19 cellular contexts compared by ENCODE assay signal in the genomic region with DNA sequence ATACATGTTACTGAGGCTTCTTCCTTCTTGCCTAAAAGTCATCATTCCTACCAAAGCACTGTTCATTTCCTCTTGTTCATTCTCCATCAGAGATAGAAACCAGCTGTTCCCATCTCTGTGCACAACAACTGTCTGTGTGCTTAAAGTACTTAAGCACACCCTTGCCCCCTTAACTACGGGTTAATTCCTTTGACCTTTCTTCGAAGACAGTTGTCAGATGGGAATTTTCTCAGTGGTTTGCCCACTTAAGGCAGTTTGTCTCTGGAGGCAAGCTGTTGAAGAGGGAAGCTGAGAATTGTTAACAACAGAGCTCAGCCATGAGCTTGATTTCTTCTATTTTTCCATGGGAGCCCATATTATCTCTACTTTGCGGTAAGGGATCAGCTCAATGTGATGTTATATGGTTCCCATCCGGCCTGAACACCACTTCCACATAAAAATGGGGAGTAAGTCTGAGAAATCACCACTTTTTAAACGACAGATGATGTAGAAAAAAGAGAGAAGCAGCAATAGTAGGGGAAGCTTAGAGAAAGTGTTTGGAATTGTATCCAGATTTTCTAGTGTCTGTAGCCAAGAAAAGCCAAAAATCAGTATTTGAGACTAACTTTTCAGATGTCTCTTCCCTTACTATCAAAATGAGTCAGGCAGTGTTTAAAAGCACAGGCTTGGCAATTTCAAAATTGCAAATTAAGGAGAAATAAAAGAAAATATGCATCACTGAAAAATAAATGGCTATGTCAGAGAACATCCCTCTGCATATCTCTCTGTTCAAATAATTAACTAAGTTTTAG.
DNase-seq lines count a peak whose midpoint lies in the region; ATAC-seq and TF ChIP-seq lines count a peak whose summit lies in the region.
"Had no signal": no experiment of that assay in that cellular context is flagged by ENCODE, and none has a peak within 500 bp of the region (broad histone marks: within the 10 kb centered on the region; RNA-seq: fewer than 3 reads in every experiment).

No MANE protein-coding gene starts in this region.

- in situ Hi-C loops in HAP-1 (cut with MboI; ENCODE audit: low sequenced_read_pairs): no loop called here

- H3K9me3 Mint-ChIP-seq in activated naive CD8-positive, alpha-beta T cell treated with anti-CD3 and anti-CD28 coated beads, Interleukin-2, amount 50 U/mL, for 24 hours: no peaks in the 10 kb centered on the region
- H3K9me3 Mint-ChIP-seq: activated naive CD4-positive, alpha-beta T cell treated with anti-CD3 and anti-CD28 coated beads, Interleukin-2, amount 10 ng/mL, durations not matched to agents 7 days and 5 days; memory B cell; stimulated activated memory B cell treated with anti-CD40 and anti-IgM and Interleukin-4, amounts not matched to agents 10 μg/mL and 1 μg/mL and 100 μg/mL, for 72 hours had no signal

- H3K27ac ChIP-seq in sigmoid colon (peak overlapping the region in 3 of 4 donors; percentile 7 to 47 (median 41)), coronary artery (peak overlapping the region in 1 of 2 donors; percentile 54)
- H3K27ac ChIP-seq: body of pancreas, epithelial cell of prostate, tibial artery had no signal

- ATAC-seq in activated naive CD8-positive, alpha-beta T cell treated with anti-CD3 and anti-CD28 coated beads, Interleukin-2, amount 50 U/mL, for 24 hours: no peak
- ATAC-seq: body of pancreas; GM12878; Panc1; stimulated activated memory B cell treated with anti-CD40 and anti-IgM and Interleukin-4, amounts not matched to agents 10 μg/mL and 1 μg/mL and 100 μg/mL, for 72 hours had no signal

- 58 to 70% methylated on average over 5 of the region's 5 CpGs for WGBS in sigmoid colon, 2 donors

- H3K4me1 Mint-ChIP-seq in activated naive CD8-positive, alpha-beta T cell treated with anti-CD3 and anti-CD28 coated beads, Interleukin-2, amount 50 U/mL, for 24 hours: no peaks in the 10 kb centered on the region
- H3K4me1 Mint-ChIP-seq: activated naive CD4-positive, alpha-beta T cell treated with anti-CD3 and anti-CD28 coated beads, Interleukin-2, amount 10 ng/mL, durations not matched to agents 7 days and 5 days; memory B cell; stimulated activated memory B cell treated with anti-CD40 and anti-IgM and Interleukin-4, amounts not matched to agents 10 μg/mL and 1 μg/mL and 100 μg/mL, for 72 hours had no signal

- intact Hi-C loops in sigmoid colon (cut with DNase I): no loop called here

- no peaks in the 10 kb centered on the region for H3K27me3 Mint-ChIP-seq in activated naive CD8-positive, alpha-beta T cell treated with anti-CD3 and anti-CD28 coated beads, Interleukin-2, amount 50 U/mL, for 24 hours
- H3K27me3 Mint-ChIP-seq: activated naive CD4-positive, alpha-beta T cell treated with anti-CD3 and anti-CD28 coated beads, Interleukin-2, amount 10 ng/mL, durations not matched to agents 7 days and 5 days; memory B cell; stimulated activated memory B cell treated with anti-CD40 and anti-IgM and Interleukin-4, amounts not matched to agents 10 μg/mL and 1 μg/mL and 100 μg/mL, for 72 hours had no signal

- H3K27ac Mint-ChIP-seq in activated naive CD8-positive, alpha-beta T cell treated with anti-CD3 and anti-CD28 coated beads, Interleukin-2, amount 50 U/mL, for 24 hours: no peak overlapping the region
- H3K27ac Mint-ChIP-seq: activated naive CD4-positive, alpha-beta T cell treated with anti-CD3 and anti-CD28 coated beads, Interleukin-2, amount 10 ng/mL, durations not matched to agents 7 days and 5 days; memory B cell; stimulated activated memory B cell treated with anti-CD40 and anti-IgM and Interleukin-4, amounts not matched to agents 10 μg/mL and 1 μg/mL and 100 μg/mL, for 72 hours had no signal

- no peak overlapping the region for H3K4me3 ChIP-seq in sigmoid colon
- no peak overlapping the region for H3K4me3 ChIP-seq in HAP-1
- no peak overlapping the region for H3K4me3 ChIP-seq in coronary artery
- H3K4me3 ChIP-seq: body of pancreas, GM12878, tibial artery had no signal

- no peak for TF ChIP-seq CTCF in sigmoid colon (IDR thresholded peaks at IDR 0.05)
- no peak for TF ChIP-seq CTCF in coronary artery (IDR thresholded peaks at IDR 0.05)

- DNase-seq in NCI-H2227 (lab: John Stamatoyannopoulos, UW; ENCODE audit: unreplicated experiment) (peak; percentile 90), amniotic epithelial cell (ENCODE audit: low read depth) (peak; percentile 76), left kidney (ENCODE audit: low read depth, low spot score) (peak; percentile 77), sigmoid colon (no peak), HAP-1 (ENCODE audit: low spot score in 2 of 2) (no peak), coronary artery (ENCODE audit: low spot score) (no peak)
- DNase-seq in activated naive CD8-positive, alpha-beta T cell treated with anti-CD3 and anti-CD28 coated beads, Interleukin-2, amount 50 U/mL, for 24 hours: no peak
- DNase-seq: activated CD4-positive, alpha-beta T cell treated with anti-CD3 and anti-CD28 coated beads, Interleukin-2, amount 50 U/mL, for 4 hours; activated naive CD4-positive, alpha-beta T cell treated with anti-CD3 and anti-CD28 coated beads, Interleukin-2, amount 10 ng/mL, durations not matched to agents 7 days and 5 days; body of pancreas; GDM1; NCI-H774; SW 1271; tibial artery had no signal

- TF ChIP-seq POLR2A in sigmoid colon (IDR thresholded peaks at IDR 0.05): no peak

- no peak overlapping the region for H3K4me3 Mint-ChIP-seq in activated naive CD8-positive, alpha-beta T cell treated with anti-CD3 and anti-CD28 coated beads, Interleukin-2, amount 50 U/mL, for 24 hours
- H3K4me3 Mint-ChIP-seq: activated naive CD4-positive, alpha-beta T cell treated with anti-CD3 and anti-CD28 coated beads, Interleukin-2, amount 10 ng/mL, durations not matched to agents 7 days and 5 days; memory B cell; stimulated activated memory B cell treated with anti-CD40 and anti-IgM and Interleukin-4, amounts not matched to agents 10 μg/mL and 1 μg/mL and 100 μg/mL, for 72 hours had no signal

- no peaks in the 10 kb centered on the region for H3K36me3 Mint-ChIP-seq in activated naive CD8-positive, alpha-beta T cell treated with anti-CD3 and anti-CD28 coated beads, Interleukin-2, amount 50 U/mL, for 24 hours (ENCODE audit: low read depth)
- H3K36me3 Mint-ChIP-seq: activated naive CD4-positive, alpha-beta T cell treated with anti-CD3 and anti-CD28 coated beads, Interleukin-2, amount 10 ng/mL, durations not matched to agents 7 days and 5 days; memory B cell; stimulated activated memory B cell treated with anti-CD40 and anti-IgM and Interleukin-4, amounts not matched to agents 10 μg/mL and 1 μg/mL and 100 μg/mL, for 72 hours had no signal

- no peak for TF ChIP-seq EP300 in sigmoid colon (IDR thresholded peaks at IDR 0.05)

- H3K36me3 ChIP-seq in sigmoid colon: no peaks in the 10 kb centered on the region
- no peaks in the 10 kb centered on the region; the same call in 1 of the 2 replicates for H3K36me3 ChIP-seq in HAP-1 (replicated peaks)
- H3K36me3 ChIP-seq: tibial artery had no signal

- H3K4me1 ChIP-seq in sigmoid colon: peaks cover 0 to 52% (median 39%) of the 10 kb centered on the region in 4 donors
- H3K4me1 ChIP-seq in HAP-1: peaks cover 8% of the 10 kb centered on the region
- H3K4me1 ChIP-seq: body of pancreas, tibial artery had no signal

- no peaks in the 10 kb centered on the region for H3K9me3 ChIP-seq in sigmoid colon
- H3K9me3 ChIP-seq in HAP-1: no peaks in the 10 kb centered on the region
- H3K9me3 ChIP-seq: body of pancreas, tibial artery had no signal

- H3K27me3 ChIP-seq in sigmoid colon (no peaks in the 10 kb centered on the region), HAP-1 (ENCODE audit: low read depth) (no peaks in the 10 kb centered on the region)
- H3K27me3 ChIP-seq: body of pancreas, tibial artery had no signal

Comparison
In these comparisons a context has a peak if more than half of its experiments do, and no peak if none do; other contexts are left out.
1. DNase-seq: peak in NCI-H2227 (single experiment), amniotic epithelial cell (single experiment) and left kidney (single experiment); none in sigmoid colon (single experiment), HAP-1 (0 of 2), coronary artery (single experiment) and activated naive CD8-positive, alpha-beta T cell treated with anti-CD3 and anti-CD28 coated beads, Interleukin-2, amount 50 U/mL, for 24 hours (single experiment).